Comparison of ENCODE assay signal across 2 cellular contexts in the genomic region with DNA sequence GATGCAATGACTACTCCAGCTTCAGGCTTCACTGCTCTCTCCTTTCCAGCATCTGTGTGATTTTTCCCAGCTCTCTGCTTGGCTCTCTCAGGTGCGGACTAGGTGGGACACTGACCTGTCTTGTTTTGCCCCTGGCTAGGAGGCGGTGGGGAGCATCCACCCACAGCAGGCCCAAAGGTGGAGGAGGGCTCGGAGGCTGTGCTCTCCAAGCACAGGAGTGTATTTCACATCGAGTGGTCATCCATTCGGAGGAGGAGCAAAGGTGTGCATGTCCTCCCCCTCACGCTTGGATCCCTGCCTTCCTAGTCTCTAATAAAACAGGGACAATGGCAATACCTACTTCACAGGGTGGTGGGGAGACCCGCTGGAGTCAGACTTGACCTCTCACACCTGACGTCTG.
TF ChIP-seq lines count a peak whose summit lies in the region.

No MANE protein-coding gene starts in this region.

TF ChIP-seq in H1, 55 proteins besides CTCF, POLR2A, EP300 and RAD21:
- TF ChIP-seq SUZ12 (IDR thresholded peaks at IDR 0.05; ENCODE audit: low read length) (no peak), KDM1A (IDR thresholded peaks at IDR 0.05; ENCODE audit: borderline replicate concordance, low read length) (no peak), MAFK (IDR thresholded peaks at IDR 0.05; ENCODE audit: low read depth, low read length) (no peak), JUN (IDR thresholded peaks at IDR 0.05; ENCODE audit: low read depth, low read length) (no peak), SIX5 (IDR thresholded peaks at IDR 0.05; ENCODE audit: low read depth, low read length) (no peak), TAF7 (optimal IDR thresholded peaks at IDR 0.05; ENCODE audit: borderline replicate concordance, low read depth, low read length) (no peak)
- TF ChIP-seq, protein P1, sequence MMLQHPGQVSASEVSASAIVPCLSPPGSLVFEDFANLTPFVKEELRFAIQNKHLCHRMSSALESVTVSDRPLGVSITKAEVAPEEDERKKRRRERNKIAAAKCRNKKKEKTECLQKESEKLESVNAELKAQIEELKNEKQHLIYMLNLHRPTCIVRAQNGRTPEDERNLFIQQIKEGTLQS (IDR thresholded peaks at IDR 0.05; ENCODE audit: insufficient read depth, low read depth, low read length), result no peak

TF ChIP-seq in HepG2, 621 proteins besides CTCF, POLR2A, EP300 and RAD21:
- TF ChIP-seq ZNF101 (CRISPR knock-in tag; IDR thresholded peaks at IDR 0.05; ENCODE audit: borderline replicate concordance, low read depth) (no peak), ZNF558 (CRISPR knock-in tag; IDR thresholded peaks at IDR 0.05; ENCODE audit: borderline replicate concordance) (no peak), SMAD1 (CRISPR knock-in tag; IDR thresholded peaks at IDR 0.05; ENCODE audit: borderline replicate concordance, low read depth) (no peak)
